8 cellular contexts compared by ENCODE assay signal in genomic region chr10:117175901-117176534, GRCh38. TPM values are rescaled to one million over a fixed set of nuclear protein-coding genes. Genes with fewer than 3 reads are reported as not detected.
DNase-seq lines count a peak whose midpoint lies in the region; ATAC-seq and TF ChIP-seq lines count a peak whose summit lies in the region.

No MANE protein-coding gene starts in this region.

- TF ChIP-seq CTCF in epithelial cell of esophagus (IDR thresholded peaks at IDR 0.05; ENCODE audit: insufficient read depth, low read depth, low read length, missing control alignments): peak; percentile 88

- DNase-seq in AML-193 (lab: John Stamatoyannopoulos, UW) (peak; percentile 28 to 46), NCI-H82 treated with DMSO at 0.1 percent for 48 hours (lab: John Stamatoyannopoulos, UW; ENCODE audit: unreplicated experiment) (peak; percentile 93), epithelial cell of esophagus (ENCODE audit: low read depth) (peak; percentile 71), myocyte (ENCODE audit: low read depth) (peak; percentile 74)
- peak; percentile 49 for DNase-seq in activated CD8-positive, alpha-beta memory T cell treated with anti-CD3 and anti-CD28 coated beads, Interleukin-2, amount 50 U/mL, for 24 hours (ENCODE audit: extremely low read depth)
- peak; percentile 27 to 61 for DNase-seq in stimulated activated CD8-positive, alpha-beta memory T cell treated with anti-CD3 and anti-CD28 coated beads, Interleukin-7, amount 100 ng/mL, for 1 hour (ENCODE audit: low read depth in 2 of 2)

- peak overlapping the region; percentile 41 for H3K4me3 ChIP-seq in epithelial cell of esophagus (ENCODE audit: low read length)

- peak; percentile 48 for ATAC-seq in GM18870 (IDR thresholded peaks at IDR 0.05; ENCODE audit: unreplicated experiment)
- ATAC-seq in HG03196 (IDR thresholded peaks at IDR 0.05; ENCODE audit: unreplicated experiment): peak; percentile 61

RNA-seq across cellular contexts. Expression of gene KCNK18, which starts 21.3 kb away (rescaled TPM):
- not detected in 2 replicates for total RNA-seq in myocyte
- polyA plus RNA-seq in myocyte (2012): not detected

RNA-seq across cellular contexts. Expression of gene VAX1, which starts 37.9 kb away (rescaled TPM):
- not detected in 2 replicates for total RNA-seq in myocyte
- polyA plus RNA-seq in myocyte (2012): not detected

Comparison
In these comparisons a context has a peak if more than half of its experiments do, and no peak if none do; other contexts are left out.
1. Peak in every context shown above with its lines: DNase-seq, ATAC-seq and H3K4me3 ChIP-seq.
2. DNase-seq: peak in every context shown above with its lines; median percentile 93 in NCI-H82 treated with DMSO at 0.1 percent for 48 hours; 74 in myocyte; 71 in epithelial cell of esophagus; 49 in activated CD8-positive, alpha-beta memory T cell treated with anti-CD3 and anti-CD28 coated beads, Interleukin-2, amount 50 U/mL, for 24 hours; 44 in stimulated activated CD8-positive, alpha-beta memory T cell treated with anti-CD3 and anti-CD28 coated beads, Interleukin-7, amount 100 ng/mL, for 1 hour; 37 in AML-193.